ENCODE assay signal across 8 cellular contexts in the genomic region with DNA sequence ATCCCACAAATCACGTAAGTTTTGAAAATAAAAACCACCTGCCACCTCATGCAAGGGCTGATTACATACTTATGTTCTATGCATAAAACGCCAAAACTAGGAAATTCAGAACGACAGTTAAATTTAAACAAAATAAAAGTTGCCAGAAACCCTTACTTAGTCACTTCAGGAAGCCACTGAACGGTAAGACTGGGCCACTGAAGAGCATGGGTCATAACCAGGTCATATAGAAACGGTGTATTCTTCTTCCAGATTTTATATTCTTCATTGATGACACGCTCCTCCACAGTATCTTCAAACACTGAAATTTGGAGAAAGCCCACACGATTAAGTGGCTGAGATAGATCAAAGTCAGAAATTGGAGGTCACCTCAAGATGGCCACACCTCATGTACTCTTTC. TPM values are rescaled to one million over a fixed set of nuclear protein-coding genes. Genes with fewer than 3 reads are reported as not detected.
DNase-seq lines count a peak whose midpoint lies in the region; ATAC-seq and TF ChIP-seq lines count a peak whose summit lies in the region.

No MANE protein-coding gene starts in this region.

- peak overlapping the region; percentile 93 for H3K27ac Mint-ChIP-seq in activated CD8-positive, alpha-beta T cell treated with anti-CD3 and anti-CD28 coated beads for 36 hours

- peaks cover 51% of the 10 kb centered on the region for H4K20me1 ChIP-seq in SK-N-SH (ENCODE audit: insufficient read depth)

- no peak for DNase-seq in SK-N-SH
- no peak for DNase-seq in activated CD8-positive, alpha-beta T cell treated with anti-CD3 and anti-CD28 coated beads for 36 hours
- DNase-seq in stomach: no peak
- DNase-seq in DMS 273 treated with DMSO at 0.1 percent for 48 hours (lab: John Stamatoyannopoulos, UW): no peak
- no peak for DNase-seq in activated CD4-positive, alpha-beta T cell treated with anti-CD3 and anti-CD28 coated beads, Interleukin-2, amount 50 U/mL, for 4 hours

- TF ChIP-seq RAD21 in SK-N-SH (IDR thresholded peaks at IDR 0.05; ENCODE audit: low read length): no peak

- H3K9ac ChIP-seq in SK-N-SH: peak overlapping the region; percentile 79

- no peaks in the 10 kb centered on the region for H3K27me3 Mint-ChIP-seq in activated CD8-positive, alpha-beta T cell treated with anti-CD3 and anti-CD28 coated beads for 36 hours

- H3K4me3 Mint-ChIP-seq in activated CD8-positive, alpha-beta T cell treated with anti-CD3 and anti-CD28 coated beads for 36 hours: peak overlapping the region; percentile 96

- CTCF ChIA-PET in SK-N-SH (lab: Yijun Ruan, JAX): interaction anchor here (0.7 to 3.5 kb wide), 5 partner anchors 14 to 766 kb away, joined by 3 to 10 read pairs (median 3); no protein-coding TSS in a partner anchor
- CTCF ChIA-PET in activated CD8-positive, alpha-beta T cell treated with anti-CD3 and anti-CD28 coated beads for 36 hours (lab: Charles Lee): no interaction called here

- no peak for TF ChIP-seq CTCF in SK-N-SH (IDR thresholded peaks at IDR 0.05)
- no peak for TF ChIP-seq CTCF in activated CD8-positive, alpha-beta T cell treated with anti-CD3 and anti-CD28 coated beads for 36 hours (IDR thresholded peaks at IDR 0.05)
- TF ChIP-seq CTCF in stomach (IDR thresholded peaks at IDR 0.05): no peak

- H3K4me1 ChIP-seq in SK-N-SH (ENCODE audit: control insufficient read depth in 1 of 2, insufficient read depth in 2 of 2, low read depth in 1 of 2, low read length in 1 of 2) (peaks cover 7 to 11% of the 10 kb centered on the region in 2 experiments; a peak in 3 of 4 replicates), stomach (peaks cover 0 to 56% (median 31%) of the 10 kb centered on the region in 4 donors)

- no peak overlapping the region for H2AFZ ChIP-seq in SK-N-SH (ENCODE audit: low read depth)

- no peaks in the 10 kb centered on the region for H3K9me3 ChIP-seq in SK-N-SH
- peaks cover 5% of the 10 kb centered on the region for H3K9me3 ChIP-seq in iPS-18c (ENCODE audit: control insufficient read depth, insufficient read depth, low read length)
- no peaks in the 10 kb centered on the region for H3K9me3 ChIP-seq in stomach

- TF ChIP-seq EP300 in SK-N-SH (IDR thresholded peaks at IDR 0.05; ENCODE audit: borderline replicate concordance in 1 of 2, low read depth in 1 of 2, low read length in 1 of 2) (no peak), stomach (IDR thresholded peaks at IDR 0.05) (no peak)

- POLR2A ChIA-PET in SK-N-SH (lab: Yijun Ruan, JAX): interaction anchor here (0.6 kb wide), 1 partner anchor 925 kb away, joined by 4 read pairs; no protein-coding TSS in a partner anchor
- POLR2A ChIA-PET in activated CD8-positive, alpha-beta T cell treated with anti-CD3 and anti-CD28 coated beads for 36 hours (lab: Charles Lee): interaction anchor here (0.6 to 1.0 kb wide), 4 partner anchors 9 to 14 kb away, joined by 3 to 5 read pairs (median 4); no protein-coding TSS in a partner anchor

- H3K27me3 ChIP-seq in SK-N-SH (ENCODE audit: insufficient read depth) (peaks cover 8% of the 10 kb centered on the region; the same call in 1 of the 2 replicates), stomach (peaks cover 0 to 10% (median 0%) of the 10 kb centered on the region in 3 donors)

- H3K36me3 Mint-ChIP-seq in activated CD8-positive, alpha-beta T cell treated with anti-CD3 and anti-CD28 coated beads for 36 hours (ENCODE audit: low read depth): peaks cover 26% of the 10 kb centered on the region

- H3K27ac ChIP-seq in SK-N-SH (ENCODE audit: low read depth in 2 of 2, low read length in 1 of 2) (peak overlapping the region in 1 of 2 experiments; percentile 67; a peak in 1 of 4 replicates), stomach (peak overlapping the region in 4 of 5 donors; percentile 85 to 95 (median 90))

- no peak for ATAC-seq in SK-N-SH treated with all-trans-retinoic acid at 6 μM for 48 hours
- ATAC-seq in activated CD8-positive, alpha-beta T cell treated with anti-CD3 and anti-CD28 coated beads for 36 hours: no peak
- no peak for ATAC-seq in GM18505 (IDR thresholded peaks at IDR 0.05; ENCODE audit: unreplicated experiment)

- no peaks in the 10 kb centered on the region for H3K9me3 Mint-ChIP-seq in activated CD8-positive, alpha-beta T cell treated with anti-CD3 and anti-CD28 coated beads for 36 hours

- peaks cover 6% of the 10 kb centered on the region for H3F3A ChIP-seq in SK-N-SH (replicated peaks; ENCODE audit: insufficient read depth)

- peaks cover 28% of the 10 kb centered on the region for H3K4me1 Mint-ChIP-seq in activated CD8-positive, alpha-beta T cell treated with anti-CD3 and anti-CD28 coated beads for 36 hours (ENCODE audit: low read depth)

- peak overlapping the region; percentile 85 for H3K4me2 ChIP-seq in SK-N-SH

- TF ChIP-seq POLR2A in stomach (IDR thresholded peaks at IDR 0.05) (no peak), GM18505 (IDR thresholded peaks at IDR 0.05; ENCODE audit: borderline replicate concordance, extremely low read depth, insufficient read depth, insufficient read length) (no peak)

- peaks cover 57% of the 10 kb centered on the region for H3K79me2 ChIP-seq in SK-N-SH (ENCODE audit: insufficient read depth)

- WGBS in SK-N-SH (ENCODE audit: low lambda C conversion rate): 18% methylated on average over 7 of the region's 7 CpGs
- WGBS in stomach, 5 donors: 2 to 34% (median 5%) methylated on average over 7 of the region's 7 CpGs

- intact Hi-C loops in activated CD8-positive, alpha-beta T cell treated with anti-CD3 and anti-CD28 coated beads for 36 hours (cut with micrococcal nuclease): no loop called here
- intact Hi-C loops in stomach (cut with DNase I; ENCODE audit: low total_unique reads): no loop called here

- H3K4me3 ChIP-seq in SK-N-SH (ENCODE audit: low read depth in 2 of 2, low read length in 1 of 2) (peak overlapping the region; percentile 82 to 88), iPS-18c (ENCODE audit: insufficient read depth, low read depth, low read length) (peak overlapping the region; percentile 92), stomach (peak overlapping the region; percentile 67 to 80 (median 70))

- H3K36me3 ChIP-seq in SK-N-SH (replicated peaks in 1 of 2; ENCODE audit: control insufficient read depth in 1 of 2, insufficient read depth in 2 of 2, low read length in 1 of 2): peaks cover 3 to 23% of the 10 kb centered on the region in 2 experiments
- H3K36me3 ChIP-seq in stomach: no peaks in the 10 kb centered on the region

- no peaks in the 10 kb centered on the region for H3K9me2 ChIP-seq in SK-N-SH

TF ChIP-seq in SK-N-SH, 30 proteins besides CTCF, POLR2A, EP300 and RAD21 (continues in another document):
- TF ChIP-seq YY1 (IDR thresholded peaks at IDR 0.05; ENCODE audit: low read depth) (no peak), TEAD4 (IDR thresholded peaks at IDR 0.05; ENCODE audit: borderline replicate concordance, insufficient read depth) (no peak), FOSL2 (IDR thresholded peaks at IDR 0.05; ENCODE audit: borderline replicate concordance, low read depth) (no peak), SIN3A (IDR thresholded peaks at IDR 0.05; ENCODE audit: borderline replicate concordance, low read depth, low read length) (no peak), RXRA (IDR thresholded peaks at IDR 0.05; ENCODE audit: borderline replicate concordance, low read depth) (no peak), TCF12 (IDR thresholded peaks at IDR 0.05) (no peak), NRF1 (IDR thresholded peaks at IDR 0.05; ENCODE audit: low read depth, low read length) (no peak)

TF ChIP-seq in SK-N-SH treated with all-trans-retinoic acid at 6 μM for 48 hours, 23 proteins besides CTCF, POLR2A, EP300 and RAD21 (continues in another document):
- TF ChIP-seq ZFP30 (CRISPR knock-in tag; IDR thresholded peaks at IDR 0.05) (no peak), ARNTL (CRISPR knock-in tag; IDR thresholded peaks at IDR 0.05; ENCODE audit: borderline replicate concordance, low read depth) (no peak), ISL1 (CRISPR knock-in tag; IDR thresholded peaks at IDR 0.05) (no peak), PPARA (CRISPR knock-in tag; IDR thresholded peaks at IDR 0.05; ENCODE audit: borderline replicate concordance) (no peak), TOX (CRISPR knock-in tag; IDR thresholded peaks at IDR 0.05; ENCODE audit: borderline replicate concordance) (no peak), ESRRG (CRISPR knock-in tag; IDR thresholded peaks at IDR 0.05) (no peak), TCF4 (CRISPR knock-in tag; IDR thresholded peaks at IDR 0.05; ENCODE audit: borderline replicate concordance) (no peak), ZFP3 (CRISPR knock-in tag; IDR thresholded peaks at IDR 0.05) (no peak)
- TF ChIP-seq, protein P1, sequence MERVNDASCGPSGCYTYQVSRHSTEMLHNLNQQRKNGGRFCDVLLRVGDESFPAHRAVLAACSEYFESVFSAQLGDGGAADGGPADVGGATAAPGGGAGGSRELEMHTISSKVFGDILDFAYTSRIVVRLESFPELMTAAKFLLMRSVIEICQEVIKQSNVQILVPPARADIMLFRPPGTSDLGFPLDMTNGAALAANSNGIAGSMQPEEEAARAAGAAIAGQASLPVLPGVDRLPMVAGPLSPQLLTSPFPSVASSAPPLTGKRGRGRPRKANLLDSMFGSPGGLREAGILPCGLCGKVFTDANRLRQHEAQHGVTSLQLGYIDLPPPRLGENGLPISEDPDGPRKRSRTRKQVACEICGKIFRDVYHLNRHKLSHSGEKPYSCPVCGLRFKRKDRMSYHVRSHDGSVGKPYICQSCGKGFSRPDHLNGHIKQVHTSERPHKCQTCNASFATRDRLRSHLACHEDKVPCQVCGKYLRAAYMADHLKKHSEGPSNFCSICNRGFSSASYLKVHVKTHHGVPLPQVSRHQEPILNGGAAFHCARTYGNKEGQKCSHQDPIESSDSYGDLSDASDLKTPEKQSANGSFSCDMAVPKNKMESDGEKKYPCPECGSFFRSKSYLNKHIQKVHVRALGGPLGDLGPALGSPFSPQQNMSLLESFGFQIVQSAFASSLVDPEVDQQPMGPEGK (CRISPR knock-in tag; IDR thresholded peaks at IDR 0.05; ENCODE audit: borderline replicate concordance): no peak

RNA-seq across cellular contexts. Expression of a gene that starts 1.2 kb away (rescaled TPM):
- polyA plus RNA-seq in SK-N-SH (2012; rRNA removed) (172 and 198 TPM in 2 replicates), stomach (100 to 1,000 TPM in 1 of 3 donors, 10 to 100 TPM in 2; 81.8 to 152 (median 95.3) TPM)
- 195 and 207 TPM in 2 replicates for polyA plus RNA-seq in SK-N-SH (2012; cell fraction: cytosol; rRNA removed)
- polyA plus RNA-seq in SK-N-SH (2012; cell fraction: nucleus; rRNA removed): 166 and 203 TPM in 2 replicates
- 100 to 1,000 TPM; 197 to 201 TPM for total RNA-seq in activated CD8-positive, alpha-beta T cell treated with anti-CD3 and anti-CD28 coated beads for 36 hours
- 100 to 1,000 TPM in 3 of 5 donors, 10 to 100 TPM in 2; 60.9 to 150 (median 123) TPM for total RNA-seq in stomach
